In genomic region chr19:2287585-2287984, GRCh38 we compare ENCODE assay signal across 2 cellular contexts.
TF ChIP-seq lines count a peak whose summit lies in the region.

No MANE protein-coding gene starts in this region.

TF ChIP-seq in GM23338, 12 proteins besides CTCF, POLR2A, EP300 and RAD21:
- TF ChIP-seq POLR2AphosphoS5 (IDR thresholded peaks at IDR 0.05; ENCODE audit: low read depth) (no peak), JUNB (IDR thresholded peaks at IDR 0.05; ENCODE audit: unreplicated experiment) (no peak), ETS1 (IDR thresholded peaks at IDR 0.05) (no peak), EZH2 (IDR thresholded peaks at IDR 0.05; ENCODE audit: low read depth, unreplicated experiment) (no peak)

TF ChIP-seq in K562, 482 proteins besides CTCF, POLR2A, EP300 and RAD21:
- TF ChIP-seq KDM1A (IDR thresholded peaks at IDR 0.05) (peak in 1 of 2 experiments; percentile 59; a peak in 3 of 4 replicates), SIN3A (IDR thresholded peaks at IDR 0.05; ENCODE audit: borderline replicate concordance in 2 of 2, control insufficient read depth in 1 of 2, low read depth in 2 of 2, low read length in 2 of 2) (no peak), FOSL1 (tag; conservative IDR thresholded peaks at IDR 0.05) (no peak), ZBTB12 (CRISPR knock-in tag; IDR thresholded peaks at IDR 0.05) (no peak), RBM25 (IDR thresholded peaks at IDR 0.05; ENCODE audit: low read depth, low read length, severe bottlenecking) (peak; percentile 73), SREBF2 (CRISPR knock-in tag; IDR thresholded peaks at IDR 0.05) (no peak), CTBP1 (IDR thresholded peaks at IDR 0.05; ENCODE audit: borderline replicate concordance) (no peak), MAX (CRISPR knock-in tag; IDR thresholded peaks at IDR 0.05) (no peak), HDAC2 (IDR thresholded peaks at IDR 0.05) (0 out of 2 replicates have a peak, but pooled peaks have one; percentile 30), BCOR (IDR thresholded peaks at IDR 0.05) (peak; percentile 83)
